Comparison of ENCODE assay signal across 1 cellular context in the genomic region with DNA sequence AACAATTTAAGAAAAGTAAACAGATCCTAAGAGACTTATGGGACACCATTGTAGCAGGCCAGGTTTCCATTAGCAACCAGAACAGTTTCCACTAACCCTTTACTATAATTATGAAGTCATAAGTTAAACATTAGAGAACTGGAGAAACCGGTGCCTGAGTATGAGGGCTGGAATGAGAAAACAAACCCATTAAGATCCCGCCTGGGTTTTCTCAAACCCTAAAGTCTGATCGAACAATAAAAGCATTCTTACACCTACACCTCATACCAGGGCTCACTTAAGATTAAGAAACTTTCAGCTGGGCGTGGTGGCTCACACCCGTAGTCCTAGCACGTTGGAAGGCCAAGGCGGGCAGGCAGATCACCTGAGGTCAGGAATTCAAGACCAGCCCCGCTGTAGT.
TF ChIP-seq lines count a peak whose summit lies in the region.

No MANE protein-coding gene starts in this region.

TF ChIP-seq in GM23338, 12 proteins besides CTCF, POLR2A, EP300 and RAD21:
- TF ChIP-seq, protein P1, sequence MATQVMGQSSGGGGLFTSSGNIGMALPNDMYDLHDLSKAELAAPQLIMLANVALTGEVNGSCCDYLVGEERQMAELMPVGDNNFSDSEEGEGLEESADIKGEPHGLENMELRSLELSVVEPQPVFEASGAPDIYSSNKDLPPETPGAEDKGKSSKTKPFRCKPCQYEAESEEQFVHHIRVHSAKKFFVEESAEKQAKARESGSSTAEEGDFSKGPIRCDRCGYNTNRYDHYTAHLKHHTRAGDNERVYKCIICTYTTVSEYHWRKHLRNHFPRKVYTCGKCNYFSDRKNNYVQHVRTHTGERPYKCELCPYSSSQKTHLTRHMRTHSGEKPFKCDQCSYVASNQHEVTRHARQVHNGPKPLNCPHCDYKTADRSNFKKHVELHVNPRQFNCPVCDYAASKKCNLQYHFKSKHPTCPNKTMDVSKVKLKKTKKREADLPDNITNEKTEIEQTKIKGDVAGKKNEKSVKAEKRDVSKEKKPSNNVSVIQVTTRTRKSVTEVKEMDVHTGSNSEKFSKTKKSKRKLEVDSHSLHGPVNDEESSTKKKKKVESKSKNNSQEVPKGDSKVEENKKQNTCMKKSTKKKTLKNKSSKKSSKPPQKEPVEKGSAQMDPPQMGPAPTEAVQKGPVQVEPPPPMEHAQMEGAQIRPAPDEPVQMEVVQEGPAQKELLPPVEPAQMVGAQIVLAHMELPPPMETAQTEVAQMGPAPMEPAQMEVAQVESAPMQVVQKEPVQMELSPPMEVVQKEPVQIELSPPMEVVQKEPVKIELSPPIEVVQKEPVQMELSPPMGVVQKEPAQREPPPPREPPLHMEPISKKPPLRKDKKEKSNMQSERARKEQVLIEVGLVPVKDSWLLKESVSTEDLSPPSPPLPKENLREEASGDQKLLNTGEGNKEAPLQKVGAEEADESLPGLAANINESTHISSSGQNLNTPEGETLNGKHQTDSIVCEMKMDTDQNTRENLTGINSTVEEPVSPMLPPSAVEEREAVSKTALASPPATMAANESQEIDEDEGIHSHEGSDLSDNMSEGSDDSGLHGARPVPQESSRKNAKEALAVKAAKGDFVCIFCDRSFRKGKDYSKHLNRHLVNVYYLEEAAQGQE (IDR thresholded peaks at IDR 0.05; ENCODE audit: unreplicated experiment) = no peak
- TF ChIP-seq STAT1 (IDR thresholded peaks at IDR 0.05; ENCODE audit: unreplicated experiment) (no peak), EZH2 (IDR thresholded peaks at IDR 0.05; ENCODE audit: low read depth, unreplicated experiment) (no peak), ZNF114 (CRISPR knock-in tag; IDR thresholded peaks at IDR 0.05) (no peak), JUNB (IDR thresholded peaks at IDR 0.05; ENCODE audit: unreplicated experiment) (no peak), EZH2phosphoT487 (IDR thresholded peaks at IDR 0.05; ENCODE audit: unreplicated experiment) (no peak), ZNF331 (CRISPR knock-in tag; IDR thresholded peaks at IDR 0.05; ENCODE audit: low read depth) (no peak), CREB1 (CRISPR knock-in tag; IDR thresholded peaks at IDR 0.05; ENCODE audit: low read depth) (no peak), NANOG (IDR thresholded peaks at IDR 0.05; ENCODE audit: borderline replicate concordance) (no peak), POLR2AphosphoS5 (IDR thresholded peaks at IDR 0.05; ENCODE audit: low read depth) (no peak)
- TF ChIP-seq, protein P2, sequence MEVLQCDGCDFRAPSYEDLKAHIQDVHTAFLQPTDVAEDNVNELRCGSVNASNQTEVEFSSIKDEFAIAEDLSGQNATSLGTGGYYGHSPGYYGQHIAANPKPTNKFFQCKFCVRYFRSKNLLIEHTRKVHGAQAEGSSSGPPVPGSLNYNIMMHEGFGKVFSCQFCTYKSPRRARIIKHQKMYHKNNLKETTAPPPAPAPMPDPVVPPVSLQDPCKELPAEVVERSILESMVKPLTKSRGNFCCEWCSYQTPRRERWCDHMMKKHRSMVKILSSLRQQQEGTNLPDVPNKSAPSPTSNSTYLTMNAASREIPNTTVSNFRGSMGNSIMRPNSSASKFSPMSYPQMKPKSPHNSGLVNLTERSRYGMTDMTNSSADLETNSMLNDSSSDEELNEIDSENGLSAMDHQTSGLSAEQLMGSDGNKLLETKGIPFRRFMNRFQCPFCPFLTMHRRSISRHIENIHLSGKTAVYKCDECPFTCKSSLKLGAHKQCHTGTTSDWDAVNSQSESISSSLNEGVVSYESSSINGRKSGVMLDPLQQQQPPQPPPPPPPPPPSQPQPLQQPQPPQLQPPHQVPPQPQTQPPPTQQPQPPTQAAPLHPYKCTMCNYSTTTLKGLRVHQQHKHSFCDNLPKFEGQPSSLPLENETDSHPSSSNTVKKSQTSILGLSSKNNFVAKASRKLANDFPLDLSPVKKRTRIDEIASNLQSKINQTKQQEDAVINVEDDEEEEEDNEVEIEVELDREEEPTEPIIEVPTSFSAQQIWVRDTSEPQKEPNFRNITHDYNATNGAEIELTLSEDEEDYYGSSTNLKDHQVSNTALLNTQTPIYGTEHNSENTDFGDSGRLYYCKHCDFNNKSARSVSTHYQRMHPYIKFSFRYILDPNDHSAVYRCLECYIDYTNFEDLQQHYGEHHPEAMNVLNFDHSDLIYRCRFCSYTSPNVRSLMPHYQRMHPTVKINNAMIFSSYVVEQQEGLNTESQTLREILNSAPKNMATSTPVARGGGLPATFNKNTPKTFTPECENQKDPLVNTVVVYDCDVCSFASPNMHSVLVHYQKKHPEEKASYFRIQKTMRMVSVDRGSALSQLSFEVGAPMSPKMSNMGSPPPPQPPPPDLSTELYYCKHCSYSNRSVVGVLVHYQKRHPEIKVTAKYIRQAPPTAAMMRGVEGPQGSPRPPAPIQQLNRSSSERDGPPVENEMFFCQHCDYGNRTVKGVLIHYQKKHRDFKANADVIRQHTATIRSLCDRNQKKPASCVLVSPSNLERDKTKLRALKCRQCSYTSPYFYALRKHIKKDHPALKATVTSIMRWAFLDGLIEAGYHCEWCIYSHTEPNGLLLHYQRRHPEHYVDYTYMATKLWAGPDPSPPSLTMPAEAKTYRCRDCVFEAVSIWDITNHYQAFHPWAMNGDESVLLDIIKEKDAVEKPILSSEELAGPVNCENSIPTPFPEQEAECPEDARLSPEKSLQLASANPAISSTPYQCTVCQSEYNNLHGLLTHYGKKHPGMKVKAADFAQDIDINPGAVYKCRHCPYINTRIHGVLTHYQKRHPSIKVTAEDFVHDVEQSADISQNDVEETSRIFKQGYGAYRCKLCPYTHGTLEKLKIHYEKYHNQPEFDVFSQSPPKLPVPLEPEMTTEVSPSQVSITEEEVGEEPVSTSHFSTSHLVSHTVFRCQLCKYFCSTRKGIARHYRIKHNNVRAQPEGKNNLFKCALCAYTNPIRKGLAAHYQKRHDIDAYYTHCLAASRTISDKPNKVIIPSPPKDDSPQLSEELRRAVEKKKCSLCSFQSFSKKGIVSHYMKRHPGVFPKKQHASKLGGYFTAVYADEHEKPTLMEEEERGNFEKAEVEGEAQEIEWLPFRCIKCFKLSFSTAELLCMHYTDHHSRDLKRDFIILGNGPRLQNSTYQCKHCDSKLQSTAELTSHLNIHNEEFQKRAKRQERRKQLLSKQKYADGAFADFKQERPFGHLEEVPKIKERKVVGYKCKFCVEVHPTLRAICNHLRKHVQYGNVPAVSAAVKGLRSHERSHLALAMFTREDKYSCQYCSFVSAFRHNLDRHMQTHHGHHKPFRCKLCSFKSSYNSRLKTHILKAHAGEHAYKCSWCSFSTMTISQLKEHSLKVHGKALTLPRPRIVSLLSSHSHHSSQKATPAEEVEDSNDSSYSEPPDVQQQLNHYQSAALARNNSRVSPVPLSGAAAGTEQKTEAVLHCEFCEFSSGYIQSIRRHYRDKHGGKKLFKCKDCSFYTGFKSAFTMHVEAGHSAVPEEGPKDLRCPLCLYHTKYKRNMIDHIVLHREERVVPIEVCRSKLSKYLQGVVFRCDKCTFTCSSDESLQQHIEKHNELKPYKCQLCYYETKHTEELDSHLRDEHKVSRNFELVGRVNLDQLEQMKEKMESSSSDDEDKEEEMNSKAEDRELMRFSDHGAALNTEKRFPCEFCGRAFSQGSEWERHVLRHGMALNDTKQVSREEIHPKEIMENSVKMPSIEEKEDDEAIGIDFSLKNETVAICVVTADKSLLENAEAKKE (CRISPR knock-in tag; IDR thresholded peaks at IDR 0.05) = no peak
- TF ChIP-seq, protein P3, sequence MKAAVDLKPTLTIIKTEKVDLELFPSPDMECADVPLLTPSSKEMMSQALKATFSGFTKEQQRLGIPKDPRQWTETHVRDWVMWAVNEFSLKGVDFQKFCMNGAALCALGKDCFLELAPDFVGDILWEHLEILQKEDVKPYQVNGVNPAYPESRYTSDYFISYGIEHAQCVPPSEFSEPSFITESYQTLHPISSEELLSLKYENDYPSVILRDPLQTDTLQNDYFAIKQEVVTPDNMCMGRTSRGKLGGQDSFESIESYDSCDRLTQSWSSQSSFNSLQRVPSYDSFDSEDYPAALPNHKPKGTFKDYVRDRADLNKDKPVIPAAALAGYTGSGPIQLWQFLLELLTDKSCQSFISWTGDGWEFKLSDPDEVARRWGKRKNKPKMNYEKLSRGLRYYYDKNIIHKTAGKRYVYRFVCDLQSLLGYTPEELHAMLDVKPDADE (IDR thresholded peaks at IDR 0.05) = no peak
